24 cellular contexts compared by ENCODE assay signal in genomic region chr9:129513856-129514496, GRCh38.
"Had no signal": no experiment of that assay in that cellular context is flagged by ENCODE, and none has a peak within 500 bp of the region (broad histone marks: within the 10 kb centered on the region; RNA-seq: fewer than 3 reads in every experiment).

No MANE protein-coding gene starts in this region.

- H3K9me3 ChIP-seq: colonic mucosa had no signal

- DNase-seq: activated B cell treated with CpG ODN at 0.5 μM for 24 hours; activated CD4-positive, alpha-beta T cell treated with anti-CD3 and anti-CD28 coated beads for 48 hours; activated CD4-positive, alpha-beta T cell treated with anti-CD3 and anti-CD28 coated beads, Interleukin-2, amount 50 U/mL, for 1 hour; activated CD4-positive, alpha-beta T cell treated with anti-CD3 and anti-CD28 coated beads, Interleukin-2, amount 50 U/mL, for 48 hours; activated CD8-positive, alpha-beta memory T cell treated with anti-CD3 and anti-CD28 coated beads for 24 hours; activated CD8-positive, alpha-beta T cell treated with anti-CD3 and anti-CD28 coated beads for 36 hours; activated effector memory CD4-positive, alpha-beta T cell treated with Interleukin-2 at 50 U/mL for 16 hours; activated gamma-delta T cell treated with Interleukin-2 at 50 U/mL for 16 hours; activated naive CD4-positive, alpha-beta T cell treated with anti-CD3 and anti-CD28 coated beads, Interleukin-2, amount 50 U/mL, for 16 hours; activated naive CD4-positive, alpha-beta T cell treated with Interleukin-2 at 50 U/mL for 16 hours; activated T-cell treated with anti-CD3 and anti-CD28 coated beads, Interleukin-2, amount 50 U/mL, for 4 hours; amniotic stem cell; anterior cingulate cortex; brain microvascular endothelial cell; caudate nucleus; colonic mucosa; dorsolateral prefrontal cortex; effector memory CD4-positive, alpha-beta T cell; endodermal cell; foreskin fibroblast; T-helper 1 cell; T-helper 17 cell; T1000; WERI-Rb-1 had no signal

- H3K36me3 ChIP-seq: brain microvascular endothelial cell, colonic mucosa, WERI-Rb-1 had no signal

- H3K4me1 ChIP-seq: colonic mucosa had no signal

- H3K4me3 ChIP-seq: colonic mucosa, dorsolateral prefrontal cortex had no signal

- H3K27me3 ChIP-seq: brain microvascular endothelial cell, colonic mucosa, dorsolateral prefrontal cortex had no signal

- H3K27ac ChIP-seq: brain microvascular endothelial cell, colonic mucosa, dorsolateral prefrontal cortex, WERI-Rb-1 had no signal
